17 cellular contexts compared by ENCODE assay signal in genomic region chr5:89302102-89302891, GRCh38.
A peak's percentile ranks its signal among the peaks of the same experiment; 100 is the strongest.
DNase-seq lines count a peak whose midpoint lies in the region; ATAC-seq and TF ChIP-seq lines count a peak whose summit lies in the region.
"Had no signal": no experiment of that assay in that cellular context is flagged by ENCODE, and none has a peak within 500 bp of the region (broad histone marks: within the 10 kb centered on the region; RNA-seq: fewer than 3 reads in every experiment).

No MANE protein-coding gene starts in this region.

- no peak overlapping the region for H3K27ac Mint-ChIP-seq in activated CD4-positive, alpha-beta memory T cell treated with anti-CD3 and anti-CD28 coated beads, Interleukin-2, amount 10 ng/mL, durations not matched to agents 7 days and 5 days
- H3K27ac Mint-ChIP-seq: activated naive CD4-positive, alpha-beta T cell treated with anti-CD3 and anti-CD28 coated beads, Interleukin-2, amount 50 U/mL, for 24 hours; brain had no signal

- H3K27me3 Mint-ChIP-seq in activated CD4-positive, alpha-beta memory T cell treated with anti-CD3 and anti-CD28 coated beads, Interleukin-2, amount 10 ng/mL, durations not matched to agents 7 days and 5 days, result no peaks in the 10 kb centered on the region
- H3K27me3 Mint-ChIP-seq: activated naive CD4-positive, alpha-beta T cell treated with anti-CD3 and anti-CD28 coated beads, Interleukin-2, amount 50 U/mL, for 24 hours had no signal

- intact Hi-C loops in OCI-LY7 (cut with micrococcal nuclease; ENCODE audit: unreplicated experiment), result no loop called here

- H2AFZ ChIP-seq in KMS-11 (ENCODE audit: low read depth), result no peak overlapping the region
- H2AFZ ChIP-seq in OCI-LY7 (ENCODE audit: low read length), result no peak overlapping the region

- H3K9me3 ChIP-seq in OCI-LY7 (ENCODE audit: low read length), result no peaks in the 10 kb centered on the region

- BruUV-seq in OCI-LY7 (replicated peaks; lab: Mats Ljungman, UMichigan), result no TSS peak

- CTCF ChIA-PET in activated CD4-positive, alpha-beta memory T cell treated with anti-CD3 and anti-CD28 coated beads, Interleukin-2, amount 10 ng/mL, durations not matched to agents 7 days and 5 days (lab: Charles Lee), result no interaction called here
- CTCF ChIA-PET in OCI-LY7 (lab: Charles Lee; ENCODE audit: unreplicated experiment), result no interaction called here

- no peak for DNase-seq in RPMI8226
- DNase-seq in activated CD4-positive, alpha-beta memory T cell treated with anti-CD3 and anti-CD28 coated beads, Interleukin-2, amount 10 ng/mL, durations not matched to agents 7 days and 5 days, result no peak
- DNase-seq in OCI-LY7 (ENCODE audit: low spot score), result no peak
- DNase-seq: activated CD4-positive, alpha-beta T cell treated with anti-CD3 and anti-CD28 coated beads for 1 hour; DMS53; hippocampal formation; NCI-H2029; posterior cingulate gyrus; stimulated activated CD4-positive, alpha-beta T cell treated with anti-CD3 and anti-CD28 coated beads, Interleukin-15, amount 100 ng/mL, for 24 hours had no signal

- H3K4me1 Mint-ChIP-seq in activated CD4-positive, alpha-beta memory T cell treated with anti-CD3 and anti-CD28 coated beads, Interleukin-2, amount 10 ng/mL, durations not matched to agents 7 days and 5 days, result no peaks in the 10 kb centered on the region
- H3K4me1 Mint-ChIP-seq: activated naive CD4-positive, alpha-beta T cell treated with anti-CD3 and anti-CD28 coated beads, Interleukin-2, amount 50 U/mL, for 24 hours; brain had no signal

- no peaks in the 10 kb centered on the region for H3K9me3 Mint-ChIP-seq in activated CD4-positive, alpha-beta memory T cell treated with anti-CD3 and anti-CD28 coated beads, Interleukin-2, amount 10 ng/mL, durations not matched to agents 7 days and 5 days
- H3K9me3 Mint-ChIP-seq: activated naive CD4-positive, alpha-beta T cell treated with anti-CD3 and anti-CD28 coated beads, Interleukin-2, amount 50 U/mL, for 24 hours; brain had no signal

- no peaks in the 10 kb centered on the region for H4K20me1 ChIP-seq in KMS-11 (ENCODE audit: insufficient read depth)
- no peaks in the 10 kb centered on the region for H4K20me1 ChIP-seq in OCI-LY7 (ENCODE audit: insufficient read depth, low read length)

- no peaks in the 10 kb centered on the region for H3K27me3 ChIP-seq in KMS-11 (ENCODE audit: insufficient read depth, low read depth)

- H3K4me3 Mint-ChIP-seq in activated CD4-positive, alpha-beta memory T cell treated with anti-CD3 and anti-CD28 coated beads, Interleukin-2, amount 10 ng/mL, durations not matched to agents 7 days and 5 days, result no peak overlapping the region
- H3K4me3 Mint-ChIP-seq: activated naive CD4-positive, alpha-beta T cell treated with anti-CD3 and anti-CD28 coated beads, Interleukin-2, amount 50 U/mL, for 24 hours; brain had no signal

- ATAC-seq in GM18907 (IDR thresholded peaks at IDR 0.05; ENCODE audit: unreplicated experiment) (peak; percentile 29), HG02759 (IDR thresholded peaks at IDR 0.05; ENCODE audit: unreplicated experiment) (peak; percentile 32)
- ATAC-seq: HCT116 had no signal

- H3K27ac ChIP-seq in KMS-11, result peak overlapping the region; percentile 63
- peak overlapping the region; percentile 7 for H3K27ac ChIP-seq in temporal lobe (ENCODE audit: low read depth, low read length)
- no peak overlapping the region for H3K27ac ChIP-seq in OCI-LY7 (ENCODE audit: low read depth, low read length, poor library complexity, severe bottlenecking)
- H3K27ac ChIP-seq: HL-60 had no signal

- no peaks in the 10 kb centered on the region for H3K36me3 Mint-ChIP-seq in activated CD4-positive, alpha-beta memory T cell treated with anti-CD3 and anti-CD28 coated beads, Interleukin-2, amount 10 ng/mL, durations not matched to agents 7 days and 5 days (ENCODE audit: low read depth)
- H3K36me3 Mint-ChIP-seq: activated naive CD4-positive, alpha-beta T cell treated with anti-CD3 and anti-CD28 coated beads, Interleukin-2, amount 50 U/mL, for 24 hours; brain had no signal

- POLR2A ChIA-PET in activated CD4-positive, alpha-beta memory T cell treated with anti-CD3 and anti-CD28 coated beads, Interleukin-2, amount 10 ng/mL, durations not matched to agents 7 days and 5 days (lab: Charles Lee), result no interaction called here
- POLR2A ChIA-PET in OCI-LY7 (lab: Charles Lee), result interaction anchor here (1.0 to 1.5 kb wide), 2 partner anchors 11 to 12 kb away, joined by 3 read pairs; no protein-coding TSS in a partner anchor

- no peaks in the 10 kb centered on the region for H3K36me3 ChIP-seq in KMS-11 (ENCODE audit: insufficient read depth)
- H3K36me3 ChIP-seq in OCI-LY7 (ENCODE audit: insufficient read depth, low read length), result no peaks in the 10 kb centered on the region

- H3K9ac ChIP-seq in KMS-11, result no peak overlapping the region; the same call in 1 of the 2 replicates

- no peaks in the 10 kb centered on the region for H3K9me2 ChIP-seq in OCI-LY7 (ENCODE audit: insufficient read depth, low read length)

- TF ChIP-seq CTCF in KMS-11 (conservative IDR thresholded peaks at IDR 0.05; ENCODE audit: low read depth, low read length) (no peak), OCI-LY7 (conservative IDR thresholded peaks at IDR 0.05; ENCODE audit: low read length) (no peak)

- H3K4me3 ChIP-seq in KMS-11 (IDR thresholded peaks at IDR 0.05; ENCODE audit: insufficient read depth, low read depth, low read length) (no peak overlapping the region), OCI-LY7 (ENCODE audit: low read depth, low read length, poor library complexity, severe bottlenecking) (no peak overlapping the region)

- H3K79me2 ChIP-seq in KMS-11 (ENCODE audit: insufficient read depth, low read depth), result no peaks in the 10 kb centered on the region
- no peaks in the 10 kb centered on the region for H3K79me2 ChIP-seq in OCI-LY7 (ENCODE audit: insufficient read depth, low read depth, low read length)

- H3K4me1 ChIP-seq in KMS-11 (ENCODE audit: low read depth, poor library complexity, severe bottlenecking) (peaks cover 68% of the 10 kb centered on the region), OCI-LY7 (ENCODE audit: insufficient read depth, low read length, poor library complexity, severe bottlenecking) (no peaks in the 10 kb centered on the region)

- H3K4me2 ChIP-seq in KMS-11 (peak overlapping the region; percentile 82), OCI-LY7 (ENCODE audit: low read length) (no peak overlapping the region)
